8 cellular contexts compared by ENCODE assay signal in the genomic region with DNA sequence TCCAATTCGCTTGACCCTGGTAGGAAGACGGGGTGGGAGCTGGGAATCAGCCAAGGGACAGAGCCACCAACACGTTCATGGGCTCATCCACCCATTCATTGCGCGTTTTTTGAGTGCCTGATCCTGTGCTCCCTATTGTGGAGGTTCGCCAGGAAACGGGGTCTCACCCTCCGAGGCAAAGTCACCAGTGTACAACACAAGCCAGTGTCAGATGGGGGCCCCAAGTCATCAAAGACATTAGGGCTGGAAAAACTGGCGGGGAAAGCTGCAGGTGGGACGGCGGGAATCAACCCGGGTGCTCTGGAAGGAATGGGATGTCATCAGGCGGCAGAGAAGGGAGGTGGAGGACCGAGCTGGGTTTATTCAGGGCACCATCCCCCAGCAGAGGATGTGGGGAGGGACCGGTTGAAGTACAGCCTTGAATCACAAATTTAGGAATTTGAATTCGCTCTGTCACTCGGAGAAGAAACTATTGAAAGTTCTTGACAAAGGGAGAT. TPM values are rescaled to one million over a fixed set of nuclear protein-coding genes. Genes with fewer than 3 reads are reported as not detected.
A peak's percentile ranks its signal among the peaks of the same experiment; 100 is the strongest.
DNase-seq lines count a peak whose midpoint lies in the region; ATAC-seq and TF ChIP-seq lines count a peak whose summit lies in the region.

No MANE protein-coding gene starts in this region.

- ATAC-seq in WTC11, result peak; percentile 29
- ATAC-seq in GM18868 (IDR thresholded peaks at IDR 0.05; ENCODE audit: unreplicated experiment), result no peak
- ATAC-seq in activated CD4-positive, CD25-positive, alpha-beta regulatory T cell treated with anti-CD3 and anti-CD28 coated beads, Interleukin-2, amount 50 U/mL, for 24 hours, result no peak

- peaks cover 0 to 3% (median 0%) of the 10 kb centered on the region in 5 donors for H3K9me3 Mint-ChIP-seq in CD8-positive, alpha-beta memory T cell
- H3K9me3 Mint-ChIP-seq in WTC11, result peaks cover 7% of the 10 kb centered on the region

- H3K27me3 ChIP-seq in CD8-positive, alpha-beta memory T cell (ENCODE audit: insufficient read depth, low read length, poor library complexity, severe bottlenecking), result peaks cover 17% of the 10 kb centered on the region
- H3K27me3 ChIP-seq in cardiac muscle cell, result no peaks in the 10 kb centered on the region
- no peaks in the 10 kb centered on the region for H3K27me3 ChIP-seq in ovary

- peaks cover 16 to 32% (median 32%) of the 10 kb centered on the region in 3 donors for H3K4me1 Mint-ChIP-seq in CD8-positive, alpha-beta memory T cell
- peaks cover 18% of the 10 kb centered on the region for H3K4me1 Mint-ChIP-seq in WTC11

- no peaks in the 10 kb centered on the region for H3K36me3 Mint-ChIP-seq in CD8-positive, alpha-beta memory T cell
- H3K36me3 Mint-ChIP-seq in WTC11, result peaks cover 2% of the 10 kb centered on the region

- TF ChIP-seq CTCF in WTC11 (IDR thresholded peaks at IDR 0.05) (no peak), cardiac muscle cell (IDR thresholded peaks at IDR 0.05; ENCODE audit: low read depth, low read length) (no peak), ovary (IDR thresholded peaks at IDR 0.05) (no peak)

- H3K36me3 ChIP-seq in CD8-positive, alpha-beta memory T cell (ENCODE audit: insufficient read depth, low read length), result no peaks in the 10 kb centered on the region
- H3K36me3 ChIP-seq in cardiac muscle cell, result no peaks in the 10 kb centered on the region
- H3K36me3 ChIP-seq in ovary, result no peaks in the 10 kb centered on the region

- H3K9me3 ChIP-seq in CD8-positive, alpha-beta memory T cell (ENCODE audit: low read length), result no peaks in the 10 kb centered on the region
- H3K9me3 ChIP-seq in cardiac muscle cell (ENCODE audit: low read depth) (no peaks in the 10 kb centered on the region), ovary (no peaks in the 10 kb centered on the region)

- H3K4me3 ChIP-seq in CD8-positive, alpha-beta memory T cell (ENCODE audit: low read length), result peak overlapping the region; percentile 23
- H3K4me3 ChIP-seq in cardiac muscle cell, result peak overlapping the region; percentile 68
- H3K4me3 ChIP-seq in ovary, result peak overlapping the region; percentile 83

- DNase-seq in CD8-positive, alpha-beta memory T cell, result no peak
- DNase-seq in WTC11 (ENCODE audit: low spot score) (peak; percentile 24), cardiac muscle cell (ENCODE audit: low read depth in 1 of 2, low spot score in 1 of 2) (peak in 1 of 2 donors; percentile 11), ovary (no peak), dermis blood vessel endothelial cell (no peak)
- no peak for DNase-seq in activated CD4-positive, alpha-beta T cell treated with anti-CD3 and anti-CD28 coated beads, Interleukin-2, amount 50 U/mL, for 48 hours

- peak overlapping the region; percentile 26 to 77 (median 65) for H3K4me3 Mint-ChIP-seq in CD8-positive, alpha-beta memory T cell
- peak overlapping the region; percentile 76 for H3K4me3 Mint-ChIP-seq in WTC11

- no peak for TF ChIP-seq POLR2A in ovary (IDR thresholded peaks at IDR 0.05)

- H3K27me3 Mint-ChIP-seq in CD8-positive, alpha-beta memory T cell, result peaks cover 17 to 37% of the 10 kb centered on the region in 2 donors
- H3K27me3 Mint-ChIP-seq in WTC11 (ENCODE audit: low read depth), result peaks cover 58% of the 10 kb centered on the region

- POLR2A ChIA-PET in CD8-positive, alpha-beta memory T cell (lab: Charles Lee), result no interaction called here
- POLR2A ChIA-PET in WTC11 (lab: Charles Lee), result interaction anchor here (1.4 kb wide), 1 partner anchor 93 kb away, joined by 6 read pairs; no protein-coding TSS in a partner anchor

- peak overlapping the region in 2 of 8 donors; percentile 29 to 57 for H3K27ac Mint-ChIP-seq in CD8-positive, alpha-beta memory T cell
- no peak overlapping the region for H3K27ac Mint-ChIP-seq in WTC11

- CTCF ChIA-PET in CD8-positive, alpha-beta memory T cell (lab: Charles Lee), result no interaction called here
- CTCF ChIA-PET in WTC11 (lab: Charles Lee), result interaction anchor here (0.6 to 3.8 kb wide), 3 partner anchors 94 to 552 kb away, joined by 3 to 25 read pairs (median 4); no protein-coding TSS in a partner anchor

- no peak for TF ChIP-seq EP300 in ovary (IDR thresholded peaks at IDR 0.05)

- peaks cover 20% of the 10 kb centered on the region for H3K4me1 ChIP-seq in CD8-positive, alpha-beta memory T cell (ENCODE audit: insufficient read depth, low read length)
- H3K4me1 ChIP-seq in cardiac muscle cell (ENCODE audit: low read depth), result peaks cover 27% of the 10 kb centered on the region
- H3K4me1 ChIP-seq in ovary (ENCODE audit: insufficient read depth), result peaks cover 10% of the 10 kb centered on the region

- 8 to 15% (median 12%) methylated on average over 17 of the region's 17 CpGs for WGBS in ovary, 3 donors

- no peak overlapping the region for H3K27ac ChIP-seq in CD8-positive, alpha-beta memory T cell (ENCODE audit: low read depth, low read length)
- H3K27ac ChIP-seq in cardiac muscle cell, result no peak overlapping the region
- H3K27ac ChIP-seq in ovary, result peak overlapping the region; percentile 80 to 96

- intact Hi-C loops in ovary (cut with DNase I), result loop anchor here in 2 of 4 donors (2.0 to 10.0 kb wide), 4 partner anchors 47 to 201 kb away; a partner anchor contains a TSS

TF ChIP-seq in WTC11, 78 proteins besides CTCF, POLR2A, EP300 and RAD21 (continues in another document):
- TF ChIP-seq, protein P1, sequence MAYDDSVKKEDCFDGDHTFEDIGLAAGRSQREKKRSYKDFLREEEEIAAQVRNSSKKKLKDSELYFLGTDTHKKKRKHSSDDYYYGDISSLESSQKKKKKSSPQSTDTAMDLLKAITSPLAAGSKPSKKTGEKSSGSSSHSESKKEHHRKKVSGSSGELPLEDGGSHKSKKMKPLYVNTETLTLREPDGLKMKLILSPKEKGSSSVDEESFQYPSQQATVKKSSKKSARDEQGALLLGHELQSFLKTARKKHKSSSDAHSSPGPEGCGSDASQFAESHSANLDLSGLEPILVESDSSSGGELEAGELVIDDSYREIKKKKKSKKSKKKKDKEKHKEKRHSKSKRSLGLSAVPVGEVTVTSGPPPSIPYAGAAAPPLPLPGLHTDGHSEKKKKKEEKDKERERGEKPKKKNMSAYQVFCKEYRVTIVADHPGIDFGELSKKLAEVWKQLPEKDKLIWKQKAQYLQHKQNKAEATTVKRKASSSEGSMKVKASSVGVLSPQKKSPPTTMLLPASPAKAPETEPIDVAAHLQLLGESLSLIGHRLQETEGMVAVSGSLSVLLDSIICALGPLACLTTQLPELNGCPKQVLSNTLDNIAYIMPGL (CRISPR knock-in tag; IDR thresholded peaks at IDR 0.05), result peak; percentile 0
- TF ChIP-seq ATF1 (CRISPR knock-in tag; IDR thresholded peaks at IDR 0.05) (0 out of 2 replicates have a peak, but pooled peaks have one; percentile 11), TEAD1 (CRISPR knock-in tag; IDR thresholded peaks at IDR 0.05) (0 out of 2 replicates have a peak, but pooled peaks have one; percentile 41), GABPB1 (CRISPR knock-in tag; IDR thresholded peaks at IDR 0.05) (no peak), FOXK1 (CRISPR knock-in tag; IDR thresholded peaks at IDR 0.05) (0 out of 2 replicates have a peak, but pooled peaks have one; percentile 5), NFE2L1 (CRISPR knock-in tag; IDR thresholded peaks at IDR 0.05) (no peak)
- TF ChIP-seq, protein P2, sequence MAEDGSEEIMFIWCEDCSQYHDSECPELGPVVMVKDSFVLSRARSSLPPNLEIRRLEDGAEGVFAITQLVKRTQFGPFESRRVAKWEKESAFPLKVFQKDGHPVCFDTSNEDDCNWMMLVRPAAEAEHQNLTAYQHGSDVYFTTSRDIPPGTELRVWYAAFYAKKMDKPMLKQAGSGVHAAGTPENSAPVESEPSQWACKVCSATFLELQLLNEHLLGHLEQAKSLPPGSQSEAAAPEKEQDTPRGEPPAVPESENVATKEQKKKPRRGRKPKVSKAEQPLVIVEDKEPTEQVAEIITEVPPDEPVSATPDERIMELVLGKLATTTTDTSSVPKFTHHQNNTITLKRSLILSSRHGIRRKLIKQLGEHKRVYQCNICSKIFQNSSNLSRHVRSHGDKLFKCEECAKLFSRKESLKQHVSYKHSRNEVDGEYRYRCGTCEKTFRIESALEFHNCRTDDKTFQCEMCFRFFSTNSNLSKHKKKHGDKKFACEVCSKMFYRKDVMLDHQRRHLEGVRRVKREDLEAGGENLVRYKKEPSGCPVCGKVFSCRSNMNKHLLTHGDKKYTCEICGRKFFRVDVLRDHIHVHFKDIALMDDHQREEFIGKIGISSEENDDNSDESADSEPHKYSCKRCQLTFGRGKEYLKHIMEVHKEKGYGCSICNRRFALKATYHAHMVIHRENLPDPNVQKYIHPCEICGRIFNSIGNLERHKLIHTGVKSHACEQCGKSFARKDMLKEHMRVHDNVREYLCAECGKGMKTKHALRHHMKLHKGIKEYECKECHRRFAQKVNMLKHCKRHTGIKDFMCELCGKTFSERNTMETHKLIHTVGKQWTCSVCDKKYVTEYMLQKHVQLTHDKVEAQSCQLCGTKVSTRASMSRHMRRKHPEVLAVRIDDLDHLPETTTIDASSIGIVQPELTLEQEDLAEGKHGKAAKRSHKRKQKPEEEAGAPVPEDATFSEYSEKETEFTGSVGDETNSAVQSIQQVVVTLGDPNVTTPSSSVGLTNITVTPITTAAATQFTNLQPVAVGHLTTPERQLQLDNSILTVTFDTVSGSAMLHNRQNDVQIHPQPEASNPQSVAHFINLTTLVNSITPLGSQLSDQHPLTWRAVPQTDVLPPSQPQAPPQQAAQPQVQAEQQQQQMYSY (CRISPR knock-in tag; IDR thresholded peaks at IDR 0.05), result no peak
- TF ChIP-seq, protein P3, sequence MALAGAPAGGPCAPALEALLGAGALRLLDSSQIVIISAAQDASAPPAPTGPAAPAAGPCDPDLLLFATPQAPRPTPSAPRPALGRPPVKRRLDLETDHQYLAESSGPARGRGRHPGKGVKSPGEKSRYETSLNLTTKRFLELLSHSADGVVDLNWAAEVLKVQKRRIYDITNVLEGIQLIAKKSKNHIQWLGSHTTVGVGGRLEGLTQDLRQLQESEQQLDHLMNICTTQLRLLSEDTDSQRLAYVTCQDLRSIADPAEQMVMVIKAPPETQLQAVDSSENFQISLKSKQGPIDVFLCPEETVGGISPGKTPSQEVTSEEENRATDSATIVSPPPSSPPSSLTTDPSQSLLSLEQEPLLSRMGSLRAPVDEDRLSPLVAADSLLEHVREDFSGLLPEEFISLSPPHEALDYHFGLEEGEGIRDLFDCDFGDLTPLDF (CRISPR knock-in tag; IDR thresholded peaks at IDR 0.05), result 0 out of 2 replicates have a peak, but pooled peaks have one; percentile 18
- TF ChIP-seq, protein P4, sequence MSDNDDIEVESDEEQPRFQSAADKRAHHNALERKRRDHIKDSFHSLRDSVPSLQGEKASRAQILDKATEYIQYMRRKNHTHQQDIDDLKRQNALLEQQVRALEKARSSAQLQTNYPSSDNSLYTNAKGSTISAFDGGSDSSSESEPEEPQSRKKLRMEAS (CRISPR knock-in tag; IDR thresholded peaks at IDR 0.05), result peak; percentile 57

RNA-seq across cellular contexts. Expression of a gene that starts 0.7 kb away (rescaled TPM):
- total RNA-seq in CD8-positive, alpha-beta memory T cell, result under 1 TPM; 0.09 to 0.15 TPM
- not detected for polyA plus RNA-seq in CD8-positive, alpha-beta memory T cell
- total RNA-seq in WTC11 (2021) (19.2 to 29.8 TPM (median 28.6 TPM) in 3 replicates), cardiac muscle cell (30.5 and 54.3 TPM in 2 replicates), ovary (100 to 1,000 TPM in 3 of 7 donors, 10 to 100 TPM in 4; 59.2 to 141 (median 72.0) TPM), dermis blood vessel endothelial cell (196 and 425 TPM in 2 replicates)
- polyA plus RNA-seq in cardiac muscle cell (32.1 and 52.1 TPM in 2 replicates), ovary (100 to 1,000 TPM in 1 of 2 donors, 10 to 100 TPM in 1; 76.4 to 147 TPM)

Comparison
In these comparisons a context has a peak if more than half of its experiments do, and no peak if none do; other contexts are left out.
1. H3K27ac ChIP-seq: peak in ovary (2 of 2); none in CD8-positive, alpha-beta memory T cell (single experiment) and cardiac muscle cell (single experiment).
2. H3K4me3 ChIP-seq: peak in every context shown above with its lines; median percentile 83 in ovary; 68 in cardiac muscle cell; 23 in CD8-positive, alpha-beta memory T cell.
3. RNA of a gene that starts 0.7 kb away (total RNA-seq): 196 to 425 TPM in dermis blood vessel endothelial cell, 59.2 to 141 TPM in ovary, 30.5 to 54.3 TPM in cardiac muscle cell and 19.2 to 29.8 TPM in WTC11; 0.09 to 0.15 TPM in CD8-positive, alpha-beta memory T cell; every median in the first group is over 10 times any median in the second.